ENCODE assay signal across 2 cellular contexts in the genomic region with DNA sequence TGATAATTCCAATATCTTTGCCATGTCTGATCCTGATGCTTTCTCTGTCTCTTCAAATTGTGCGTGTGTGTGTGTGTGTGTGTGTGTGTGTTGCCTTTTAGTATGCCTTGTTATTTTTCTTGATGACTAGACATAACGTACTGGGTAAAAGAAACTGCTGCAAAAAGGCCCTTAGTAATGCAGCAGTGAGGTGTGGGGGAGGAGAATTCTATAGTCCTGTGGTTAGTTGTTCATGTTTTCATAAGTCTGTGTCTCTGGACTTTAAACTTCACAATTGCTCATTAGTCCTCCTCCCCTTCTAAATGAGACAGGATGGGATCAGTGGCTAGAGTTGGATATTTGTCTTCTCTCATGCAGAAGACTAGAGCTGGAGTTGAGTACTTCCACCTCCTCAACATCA.
TF ChIP-seq lines count a peak whose summit lies in the region.

No MANE protein-coding gene starts in this region.

TF ChIP-seq in HepG2, 621 proteins besides CTCF, POLR2A, EP300 and RAD21:
- TF ChIP-seq MAFK (conservative IDR thresholded peaks at IDR 0.05 in 1 of 2, IDR thresholded peaks at IDR 0.05 in 1 of 2; ENCODE audit: low read length in 2 of 2) (peak in 1 of 2 experiments; percentile 44; a peak in 1 of 4 replicates), YY1 (IDR thresholded peaks at IDR 0.05; ENCODE audit: insufficient read depth, insufficient replicate concordance, low read depth, low read length) (no peak)

TF ChIP-seq in K562, 482 proteins besides CTCF, POLR2A, EP300 and RAD21:
- TF ChIP-seq NR1H2 (CRISPR knock-in tag; IDR thresholded peaks at IDR 0.05) (no peak), ZNF316 (IDR thresholded peaks at IDR 0.05) (peak; percentile 37; the same call in 1 of the 2 replicates)
